ENCODE assay signal across 1 cellular context in genomic region chr19:1411255-1412191, GRCh38.
TF ChIP-seq lines count a peak whose summit lies in the region.

No MANE protein-coding gene starts in this region.

TF ChIP-seq in HEK293, 187 proteins besides CTCF, POLR2A, EP300 and RAD21 (continued from another document):
- TF ChIP-seq PRDM6 (tag by site-specific recombination; IDR thresholded peaks at IDR 0.05) (no peak), SP7 (tag by site-specific recombination; IDR thresholded peaks at IDR 0.05) (0 out of 2 replicates have a peak, but pooled peaks have one; percentile 10), ZNF600 (tag by site-specific recombination; IDR thresholded peaks at IDR 0.05) (peak; percentile 8; the same call in 1 of the 2 replicates), GLIS1 (tag by site-specific recombination; IDR thresholded peaks at IDR 0.05) (peak; percentile 31; the same call in 1 of the 2 replicates), GLIS2 (tag by site-specific recombination; IDR thresholded peaks at IDR 0.05) (peak; percentile 62), HIC1 (tag by site-specific recombination; IDR thresholded peaks at IDR 0.05) (peak; percentile 68), KLF1 (tag by site-specific recombination; IDR thresholded peaks at IDR 0.05) (peak; percentile 31; the same call in 1 of the 2 replicates), ZIC2 (tag by site-specific recombination; IDR thresholded peaks at IDR 0.05) (0 out of 2 replicates have a peak, but pooled peaks have one; percentile 16)
